9 cellular contexts compared by ENCODE assay signal in the genomic region with DNA sequence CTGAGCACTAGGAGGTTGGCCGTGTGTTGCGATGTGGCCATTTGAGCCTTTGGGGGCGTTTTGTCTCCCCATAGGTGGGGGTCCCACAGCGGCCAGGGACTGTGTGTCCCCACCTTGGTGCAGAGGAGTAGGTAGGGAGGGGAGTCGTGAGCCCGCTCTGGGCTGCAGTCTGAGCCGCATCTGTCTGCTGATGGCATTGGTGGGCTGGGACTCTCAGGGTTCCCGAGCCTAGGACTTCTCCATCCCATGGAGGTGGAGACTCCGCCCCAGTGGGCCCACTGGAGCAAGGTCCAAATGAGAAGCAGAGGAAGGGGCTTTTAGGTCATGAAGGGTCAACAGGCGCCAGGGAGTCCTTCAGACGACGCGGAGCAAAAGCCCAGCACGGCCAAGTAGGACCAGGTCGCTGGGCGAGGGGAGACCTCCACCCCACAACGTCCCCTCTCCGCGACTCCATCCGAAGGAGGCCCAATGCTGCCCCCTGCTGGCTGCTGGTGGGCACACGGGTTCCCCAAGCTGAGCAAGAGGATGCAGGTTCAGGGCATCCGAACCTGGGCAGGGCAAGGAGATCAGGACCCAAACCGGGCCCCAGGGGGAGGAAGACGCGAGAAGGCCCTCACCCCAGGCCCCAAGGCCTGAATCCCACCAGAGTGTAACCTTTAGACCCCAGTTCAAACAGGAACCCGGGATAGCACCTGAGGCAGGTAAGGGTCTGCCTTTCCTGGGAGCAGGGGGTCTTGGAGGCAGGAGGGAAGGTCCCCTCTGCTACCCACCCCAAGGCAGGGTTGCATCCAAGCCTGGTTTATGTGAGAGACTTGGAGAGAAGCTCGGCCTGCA. TPM values are rescaled to one million over a fixed set of nuclear protein-coding genes. Genes with fewer than 3 reads are reported as not detected.
A peak's percentile ranks its signal among the peaks of the same experiment; 100 is the strongest.
DNase-seq lines count a peak whose midpoint lies in the region; ATAC-seq, FAIRE-seq and TF ChIP-seq lines count a peak whose summit lies in the region.
"Had no signal": no experiment of that assay in that cellular context is flagged by ENCODE, and none has a peak within 500 bp of the region (broad histone marks: within the 10 kb centered on the region; RNA-seq: fewer than 3 reads in every experiment).

No MANE protein-coding gene starts in this region.

- peaks cover 4 to 68% (median 48%) of the 10 kb centered on the region in 7 donors for H3K27me3 ChIP-seq in spleen (replicated peaks in 1 of 7)

- intact Hi-C loops in CD14-positive monocyte (cut with micrococcal nuclease) (no loop called here), spleen (cut with DNase I; ENCODE audit: low total_unique reads) (loop anchor here (5.0 kb wide), 1 partner anchor 369 kb away; no protein-coding TSS in a partner anchor)

- H3K9me3 ChIP-seq in spleen: peaks cover 2 to 26% (median 21%) of the 10 kb centered on the region in 8 donors

- TF ChIP-seq CTCF in CD14-positive monocyte (IDR thresholded peaks at IDR 0.05): peak; percentile 91
- peak; percentile 46 to 91 (median 73) for TF ChIP-seq CTCF in spleen (IDR thresholded peaks at IDR 0.05 in 8 of 11, conservative IDR thresholded peaks at IDR 0.05 in 3 of 11)

- peaks cover 22 to 45% (median 31%) of the 10 kb centered on the region in 3 donors for H3K27me3 Mint-ChIP-seq in CD14-positive monocyte (ENCODE audit: low read depth in 3 of 3)

- TF ChIP-seq POLR2A in spleen (IDR thresholded peaks at IDR 0.05): no peak

- ATAC-seq in GM19324 (IDR thresholded peaks at IDR 0.05; ENCODE audit: low FRiP score, unreplicated experiment): no peak
- ATAC-seq in GM19467 (IDR thresholded peaks at IDR 0.05; ENCODE audit: unreplicated experiment): no peak
- no peak for ATAC-seq in GM19397 (IDR thresholded peaks at IDR 0.05; ENCODE audit: unreplicated experiment)

- no peak overlapping the region for H3K4me3 ChIP-seq in spleen

- H3K27ac ChIP-seq in spleen: no peak overlapping the region

- DNase-seq in CD14-positive monocyte (ENCODE audit: low spot score) (no peak), KG1 (lab: John Stamatoyannopoulos, UW) (peak; percentile 3), frontal cortex (ENCODE audit: low spot score in 2 of 2) (peak; percentile 68 to 73), spleen (peak; percentile 90)
- peak; percentile 20 for DNase-seq in activated CD8-positive, alpha-beta memory T cell treated with anti-CD3 and anti-CD28 coated beads, Interleukin-2, amount 50 U/mL, for 24 hours (ENCODE audit: extremely low read depth)

- H3K36me3 ChIP-seq in spleen: no peaks in the 10 kb centered on the region

- H3K27ac Mint-ChIP-seq in CD14-positive monocyte: no peak overlapping the region

- peaks cover 16 to 37% (median 25%) of the 10 kb centered on the region in 7 donors for H3K9me3 Mint-ChIP-seq in CD14-positive monocyte

- H3K4me3 Mint-ChIP-seq in CD14-positive monocyte: no peak overlapping the region

- 31 to 37% (median 34%) methylated on average over 22 to 27 of the region's 27 CpGs for WGBS in spleen, 5 donors

- peaks cover 8% of the 10 kb centered on the region for H3K4me1 Mint-ChIP-seq in CD14-positive monocyte

- no peaks in the 10 kb centered on the region for H3K36me3 Mint-ChIP-seq in CD14-positive monocyte

- peaks cover 0 to 26% (median 5%) of the 10 kb centered on the region in 6 donors for H3K4me1 ChIP-seq in spleen

- no peak for FAIRE-seq in frontal cortex (lab: Jason Lieb, UNC)
- FAIRE-seq: endometrium had no signal

RNA-seq across cellular contexts. Expression of a gene that starts 14.9 kb away (rescaled TPM):
- polyA plus RNA-seq in CD14-positive monocyte (under 1 TPM in 1 of 2 donors, not detected in 1; 0.03 TPM), spleen (under 1 TPM; 0.09 to 0.51 (median 0.13) TPM)
- total RNA-seq in frontal cortex (under 0.01 TPM), spleen (1 to 10 TPM in 6 of 7 donors, under 1 TPM in 1; 0.64 to 2.8 (median 1.8) TPM)
